2 cellular contexts compared by ENCODE assay signal in the genomic region with DNA sequence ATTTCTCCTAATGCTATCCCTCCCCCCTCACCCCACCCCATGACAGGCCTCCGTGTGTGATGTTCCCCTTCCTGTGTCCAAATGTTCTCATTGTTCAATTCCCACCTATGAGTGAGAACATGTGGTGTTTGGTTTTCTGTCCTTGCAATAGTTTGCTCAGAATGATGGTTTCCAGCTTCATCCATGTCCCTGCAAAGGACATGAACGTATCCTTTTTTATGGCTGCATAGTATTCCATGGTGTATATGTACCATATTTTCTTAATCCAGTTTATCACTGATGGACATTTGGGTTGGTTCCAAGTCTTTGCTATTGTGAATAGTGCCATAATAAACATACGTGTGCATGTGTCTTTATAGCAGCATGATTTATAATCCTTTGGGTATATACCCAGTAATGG. TPM values are rescaled to one million over a fixed set of nuclear protein-coding genes. Genes with fewer than 3 reads are reported as not detected.
"Had no signal": no experiment of that assay in that cellular context is flagged by ENCODE, and none has a peak within 500 bp of the region (broad histone marks: within the 10 kb centered on the region; RNA-seq: fewer than 3 reads in every experiment).

No MANE protein-coding gene starts in this region.

RNA-seq across cellular contexts. Expression of a gene that starts 39.2 kb away (rescaled TPM):
- total RNA-seq: GM23248, HFFc6 had no signal
- polyA plus RNA-seq: GM23248 had no signal
